8 cellular contexts compared by ENCODE assay signal in genomic region chr1:18913065-18913502, GRCh38. TPM values are rescaled to one million over a fixed set of nuclear protein-coding genes. Genes with fewer than 3 reads are reported as not detected.
DNase-seq lines count a peak whose midpoint lies in the region; ATAC-seq and TF ChIP-seq lines count a peak whose summit lies in the region.

No MANE protein-coding gene starts in this region.

- no peaks in the 10 kb centered on the region for H3K36me3 ChIP-seq in parathyroid adenoma (ENCODE audit: control insufficient read depth, insufficient read depth, low read length)
- H3K36me3 ChIP-seq in thyroid gland = peaks cover 19 to 20% of the 10 kb centered on the region in 2 donors

- no peak overlapping the region for H3K4me2 ChIP-seq in parathyroid adenoma (ENCODE audit: low read length)

- ATAC-seq in GM19452 (IDR thresholded peaks at IDR 0.05; ENCODE audit: unreplicated experiment) = no peak

- TF ChIP-seq POLR2A in thyroid gland (IDR thresholded peaks at IDR 0.05) = peak in 1 of 2 donors; percentile 48

- H3K27ac ChIP-seq in parathyroid adenoma (peak overlapping the region; percentile 57), thyroid gland (peak overlapping the region; percentile 67 to 90 (median 90))

- no peaks in the 10 kb centered on the region for H3K27me3 ChIP-seq in parathyroid adenoma (ENCODE audit: control insufficient read depth, insufficient read depth, low read length)
- no peaks in the 10 kb centered on the region for H3K27me3 ChIP-seq in thyroid gland

- no peak overlapping the region for H3K9ac ChIP-seq in parathyroid adenoma

- in situ Hi-C loops in SK-MEL-5 (cut with HindIII; ENCODE audit: low pct_unique_long_range_greater_than_20kb, low sequenced_read_pairs) = no loop called here

- WGBS in thyroid gland, 2 donors = 3 to 8% methylated on average over 12 of the region's 14 CpGs

- no peaks in the 10 kb centered on the region for H3K79me2 ChIP-seq in parathyroid adenoma

- no peaks in the 10 kb centered on the region for H3K9me3 ChIP-seq in parathyroid adenoma (ENCODE audit: control insufficient read depth, low read length)
- H3K9me3 ChIP-seq in thyroid gland = no peaks in the 10 kb centered on the region

- no peaks in the 10 kb centered on the region for H3K4me1 ChIP-seq in parathyroid adenoma
- peaks cover 6 to 23% of the 10 kb centered on the region in 2 donors for H3K4me1 ChIP-seq in thyroid gland

- H3K4me3 ChIP-seq in parathyroid adenoma (ENCODE audit: low read depth, low read length) (peak overlapping the region; percentile 11), thyroid gland (replicated peaks in 1 of 3) (peak overlapping the region in 1 of 3 donors; percentile 7)

- intact Hi-C loops in thyroid gland (cut with DNase I) = loop anchor here (2.0 kb wide), 1 partner anchor 58 kb away; no protein-coding TSS in a partner anchor

- DNase-seq in DMS53 (lab: John Stamatoyannopoulos, UW) (peak; percentile 67), HPDE6-E6E7 (ENCODE audit: extremely low spot score) (peak; percentile 91), SK-MEL-5 (ENCODE audit: low read depth, low spot score) (peak; percentile 79), germinal center (ENCODE audit: low spot score) (peak; percentile 88), thyroid gland (peak; percentile 92 to 95)
- DNase-seq in activated gamma-delta T cell treated with anti-CD3 and anti-CD28 coated beads, Interleukin-2, amount 50 U/mL, for 16 hours (ENCODE audit: low read depth) = peak; percentile 64

- TF ChIP-seq CTCF in parathyroid adenoma (IDR thresholded peaks at IDR 0.05) = peak; percentile 86
- peak; percentile 94 to 100 (median 100) for TF ChIP-seq CTCF in thyroid gland (IDR thresholded peaks at IDR 0.05)

- no peak overlapping the region for H2AFZ ChIP-seq in parathyroid adenoma

RNA-seq across cellular contexts. Expression of gene ALDH4A1, which starts 10.7 kb away (rescaled TPM):
- 8.7 and 10.1 TPM in 2 replicates for total RNA-seq in SK-MEL-5 (2014; rRNA removed; shearing (Covaris generic))
- 12.6 and 20.2 TPM in 2 replicates for polyA plus RNA-seq in SK-MEL-5 (2015; cell fraction: cytosol; rRNA removed)
- polyA plus RNA-seq in SK-MEL-5 (2015; cell fraction: nucleus; rRNA removed) = 11.7 and 17.9 TPM in 2 replicates
- 10 to 100 TPM in 3 of 4 donors, 1 to 10 TPM in 1; 5.4 to 29.9 (median 18.6) TPM for total RNA-seq in thyroid gland

RNA-seq across cellular contexts. Expression of gene IFFO2, which starts 43.4 kb away (rescaled TPM):
- total RNA-seq in SK-MEL-5 (2014; rRNA removed; shearing (Covaris generic)) = 6.2 and 6.4 TPM in 2 replicates
- 7.9 and 8.0 TPM in 2 replicates for polyA plus RNA-seq in SK-MEL-5 (2015; cell fraction: cytosol; rRNA removed)
- polyA plus RNA-seq in SK-MEL-5 (2015; cell fraction: nucleus; rRNA removed) = 4.9 and 5.7 TPM in 2 replicates
- 10 to 100 TPM in 3 of 4 donors, 1 to 10 TPM in 1; 7.2 to 11.3 (median 10.1) TPM for total RNA-seq in thyroid gland

RNA-seq across cellular contexts. Expression of gene TAS1R2, which starts 53.6 kb away (rescaled TPM):
- not detected in 2 replicates for total RNA-seq in SK-MEL-5 (2014; rRNA removed; shearing (Covaris generic))
- polyA plus RNA-seq in SK-MEL-5 (2015; cell fraction: cytosol; rRNA removed) = not detected in 2 replicates
- polyA plus RNA-seq in SK-MEL-5 (2015; cell fraction: nucleus; rRNA removed) = not detected in 2 replicates
- not detected for total RNA-seq in thyroid gland
